Comparison of ENCODE assay signal across 20 cellular contexts in the genomic region with DNA sequence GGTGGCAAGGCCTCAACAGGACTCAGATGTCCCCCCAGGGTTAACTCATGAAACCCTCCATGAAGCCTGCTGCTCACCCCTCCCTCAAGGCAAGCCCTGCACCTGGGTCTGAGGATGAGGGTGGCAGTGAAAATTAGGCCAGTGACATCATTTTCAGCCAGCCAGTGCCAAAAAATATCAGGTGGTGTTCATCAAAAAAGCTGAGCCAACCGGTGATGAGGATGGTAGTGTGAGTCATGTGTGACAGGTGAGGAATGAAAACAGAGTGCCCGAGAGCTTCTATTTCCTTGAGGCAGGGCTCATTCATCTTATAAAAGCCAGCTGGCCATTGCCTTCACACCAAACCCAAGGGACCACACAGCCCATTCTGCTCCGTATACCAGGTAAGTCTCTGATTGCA. TPM values are rescaled to one million over a fixed set of nuclear protein-coding genes. Genes with fewer than 3 reads are reported as not detected.
A peak's percentile ranks its signal among the peaks of the same experiment; 100 is the strongest.
DNase-seq lines count a peak whose midpoint lies in the region; ATAC-seq and TF ChIP-seq lines count a peak whose summit lies in the region.
"Had no signal": no experiment of that assay in that cellular context is flagged by ENCODE, and none has a peak within 500 bp of the region (broad histone marks: within the 10 kb centered on the region; RNA-seq: fewer than 3 reads in every experiment).

Gene SPRR1A (plus strand): TSS at position 339 of the 400 bp plus-strand sequence. CDS start 1,150 bp downstream, outside the sequence.

- H3K27me3 ChIP-seq in RWPE2 (ENCODE audit: insufficient read depth, poor library complexity, severe bottlenecking) (no peaks in the 10 kb centered on the region), esophagus squamous epithelium (peaks cover 0 to 5% (median 0%) of the 10 kb centered on the region in 4 donors)

- ATAC-seq in RWPE2 (ENCODE audit: low read depth) (peak; percentile 70; the same call in 2 of the 3 replicates), HG02623 (IDR thresholded peaks at IDR 0.05; ENCODE audit: unreplicated experiment) (no peak)
- ATAC-seq: GM12878, Panc1 had no signal

- 32 to 54% methylated on average over 3 of the region's 3 CpGs for WGBS in esophagus squamous epithelium, 2 donors

- H3K9me3 ChIP-seq in RWPE2 (ENCODE audit: severe bottlenecking) (no peaks in the 10 kb centered on the region), esophagus squamous epithelium (no peaks in the 10 kb centered on the region)

- H3K4me3 ChIP-seq in RWPE2 (ENCODE audit: severe bottlenecking): no peak within 1 kb of the TSS
- H3K4me3 ChIP-seq in esophagus squamous epithelium: peak within 1 kb of the TSS; percentile 6 to 32 (median 20)
- H3K4me3 ChIP-seq: GM12878 had no signal

- no peaks in the 10 kb centered on the region for H3K36me3 ChIP-seq in RWPE2 (ENCODE audit: low read depth)
- H3K36me3 ChIP-seq in esophagus squamous epithelium: no peaks in the 10 kb centered on the region

- TF ChIP-seq POLR2A in esophagus squamous epithelium (IDR thresholded peaks at IDR 0.05): peak in 1 of 4 donors; percentile 30

- H3K27ac ChIP-seq in RWPE2 (ENCODE audit: poor library complexity, severe bottlenecking) (no peak within 1 kb of the TSS), esophagus squamous epithelium (peak within 1 kb of the TSS in 3 of 4 donors; percentile 59 to 79 (median 76))

- TF ChIP-seq CTCF in RWPE2 (IDR thresholded peaks at IDR 0.05; ENCODE audit: poor library complexity, severe bottlenecking): no peak
- TF ChIP-seq CTCF in esophagus squamous epithelium (IDR thresholded peaks at IDR 0.05): no peak

- intact Hi-C loops in esophagus squamous epithelium (cut with DNase I): no loop called here

- DNase-seq in NCI-H2107 treated with DMSO at 0.1 percent for 48 hours (lab: John Stamatoyannopoulos, UW; ENCODE audit: unreplicated experiment) (peak; percentile 41), NCI-H2107 (lab: John Stamatoyannopoulos, UW) (no peak), RWPE2 (ENCODE audit: low spot score) (no peak), esophagus squamous epithelium (lab: John Stamatoyannopoulos, UW) (no peak), ureter (ENCODE audit: low spot score) (peak; percentile 61), NCI-H345 (lab: John Stamatoyannopoulos, UW) (no peak), COLO668 (lab: John Stamatoyannopoulos, UW; ENCODE audit: unreplicated experiment) (no peak)
- DNase-seq: 8988T, C1 segment of cervical spinal cord, H7, IMR-90, MV-4-11, NCI-H1436, NCI-H2081, NCI-H69, SIG-M5 had no signal

- H3K4me1 ChIP-seq in RWPE2 (ENCODE audit: insufficient read depth, poor library complexity, severe bottlenecking) (peaks cover 3% of the 10 kb centered on the region), esophagus squamous epithelium (peaks cover 0 to 34% (median 9%) of the 10 kb centered on the region in 3 donors)

RNA-seq across cellular contexts. Expression of gene SPRR1A, which starts in this region (rescaled TPM):
- total RNA-seq in esophagus squamous epithelium (1,000 to 10,000 TPM in 1 of 4 donors, 100 to 1,000 TPM in 2, 10 to 100 TPM in 1; 57.4 to 1,951 (median 348) TPM), ureter (13.8 TPM)
- total RNA-seq: GM12878, H7, IMR-90, LHCN-M2 had no signal

Comparison
In these comparisons a context has a peak if more than half of its experiments do, and no peak if none do; other contexts are left out.
1. DNase-seq: peak in NCI-H2107 treated with DMSO at 0.1 percent for 48 hours (single experiment) and ureter (single experiment); none in NCI-H2107 (single experiment), RWPE2 (single experiment), esophagus squamous epithelium (single experiment), NCI-H345 (single experiment) and COLO668 (single experiment).